In the genomic region with DNA sequence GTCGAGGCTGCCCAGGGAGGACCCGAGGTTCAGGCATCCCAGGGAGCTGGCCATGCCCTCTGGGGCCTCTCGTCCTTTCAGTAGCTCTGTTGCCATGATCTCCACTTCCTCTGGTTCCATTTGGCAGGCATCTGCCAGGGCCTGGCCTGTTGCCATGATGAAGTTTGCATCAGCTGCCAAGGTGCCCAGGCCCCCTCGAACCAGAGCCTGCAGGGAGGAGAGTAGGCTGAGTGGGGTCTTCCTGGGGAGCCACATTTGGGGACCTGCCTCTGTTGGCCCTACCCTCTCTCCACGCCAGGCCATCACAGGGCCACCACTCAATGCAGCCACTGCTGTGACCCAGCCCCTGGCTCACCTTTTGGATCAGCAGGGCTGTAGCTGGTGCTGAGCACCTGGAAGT, we compare ENCODE assay signal across 25 cellular contexts.
"Had no signal": no experiment of that assay in that cellular context is flagged by ENCODE, and none has a peak within 500 bp of the region (broad histone marks: within the 10 kb centered on the region; RNA-seq: fewer than 3 reads in every experiment).

No MANE protein-coding gene starts in this region.

- H3K27ac ChIP-seq: adrenal gland, body of pancreas, colonic mucosa, epithelial cell of prostate, esophagus squamous epithelium, WERI-Rb-1 had no signal

- DNase-seq: activated B cell treated with CpG ODN at 0.5 μM for 24 hours; activated CD4-positive, alpha-beta T cell treated with anti-CD3 and anti-CD28 coated beads for 48 hours; activated CD4-positive, alpha-beta T cell treated with anti-CD3 and anti-CD28 coated beads, Interleukin-2, amount 50 U/mL, for 1 hour; activated CD4-positive, alpha-beta T cell treated with anti-CD3 and anti-CD28 coated beads, Interleukin-2, amount 50 U/mL, for 48 hours; activated CD8-positive, alpha-beta memory T cell treated with anti-CD3 and anti-CD28 coated beads for 24 hours; activated CD8-positive, alpha-beta T cell treated with anti-CD3 and anti-CD28 coated beads for 36 hours; activated effector memory CD4-positive, alpha-beta T cell treated with anti-CD3 and anti-CD28 coated beads, Interleukin-2, amount 50 U/mL, for 16 hours; activated naive CD4-positive, alpha-beta T cell treated with anti-CD3 and anti-CD28 coated beads for 36 hours; activated naive CD8-positive, alpha-beta T cell treated with anti-CD3 and anti-CD28 coated beads for 36 hours; activated naive CD8-positive, alpha-beta T cell treated with anti-CD3 and anti-CD28 coated beads, Interleukin-2, amount 50 U/mL, for 24 hours; activated T-cell treated with anti-CD3 and anti-CD28 coated beads, Interleukin-2, amount 50 U/mL, for 1 hour; activated T-cell treated with anti-CD3 and anti-CD28 coated beads, Interleukin-2, amount 50 U/mL, for 48 hours; adrenal gland; amygdala; body of pancreas; central memory CD4-positive, alpha-beta T cell; cerebellar nuclear complex; colonic mucosa; effector CD8-positive, alpha-beta T cell; esophagus squamous epithelium; head of caudate nucleus; hypothalamus; T1000; WERI-Rb-1 had no signal
